Comparison of ENCODE assay signal across 10 cellular contexts in the genomic region with DNA sequence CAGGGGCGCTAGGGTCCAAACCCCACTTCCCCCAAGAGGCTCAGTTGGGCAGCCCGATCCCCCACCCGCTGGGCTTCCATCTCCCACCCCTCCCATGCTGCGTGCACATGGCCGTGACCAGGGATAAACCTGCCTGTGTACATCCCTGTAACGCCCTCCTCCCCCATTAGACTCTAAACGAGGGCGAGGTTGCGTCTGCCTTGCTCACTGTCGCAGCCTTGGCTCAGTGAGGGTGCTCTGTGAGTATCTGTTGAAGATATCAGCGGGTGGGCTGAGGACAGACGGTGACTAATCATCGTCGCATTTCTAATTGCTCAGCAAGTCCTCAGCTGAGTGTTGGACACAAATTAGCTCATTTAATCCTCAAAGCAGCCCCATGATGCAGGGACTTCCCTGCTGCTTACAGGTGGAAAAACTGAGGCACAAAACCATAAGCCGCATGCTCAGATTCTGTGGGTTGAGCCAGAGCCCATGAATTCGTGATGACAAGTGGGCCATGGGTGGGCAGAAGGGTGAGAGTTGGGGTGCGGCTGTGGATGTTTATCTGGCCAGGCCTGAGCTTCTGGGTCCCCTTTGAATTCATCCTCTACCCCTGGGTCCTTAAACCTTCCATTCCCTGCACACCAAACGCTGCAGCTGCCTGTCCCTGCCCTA. TPM values are rescaled to one million over a fixed set of nuclear protein-coding genes. Genes with fewer than 3 reads are reported as not detected.
DNase-seq lines count a peak whose midpoint lies in the region; ATAC-seq, FAIRE-seq and TF ChIP-seq lines count a peak whose summit lies in the region.
"Had no signal": no experiment of that assay in that cellular context is flagged by ENCODE, and none has a peak within 500 bp of the region (broad histone marks: within the 10 kb centered on the region; RNA-seq: fewer than 3 reads in every experiment).

No MANE protein-coding gene starts in this region.

- TF ChIP-seq CTCF in astrocyte (IDR thresholded peaks at IDR 0.05; ENCODE audit: insufficient read depth, low read depth, low read length) (no peak), neural progenitor cell (IDR thresholded peaks at IDR 0.05) (no peak)

- H3K79me2 ChIP-seq in astrocyte (ENCODE audit: insufficient read depth, low read length), result no peaks in the 10 kb centered on the region
- no peaks in the 10 kb centered on the region for H3K79me2 ChIP-seq in neural progenitor cell (ENCODE audit: low read depth)

- FAIRE-seq in H54 (lab: Jason Lieb, UNC) (no peak), astrocyte (lab: Jason Lieb, UNC) (no peak)

- H3K27me3 ChIP-seq in astrocyte (ENCODE audit: insufficient read depth, low read length) (no peaks in the 10 kb centered on the region), neural progenitor cell (no peaks in the 10 kb centered on the region)

- H4K20me1 ChIP-seq in astrocyte (ENCODE audit: insufficient read depth, low read length), result no peaks in the 10 kb centered on the region
- no peaks in the 10 kb centered on the region for H4K20me1 ChIP-seq in neural progenitor cell (ENCODE audit: low read depth)

- H3K27ac ChIP-seq in astrocyte (ENCODE audit: low read depth, low read length), result no peak overlapping the region
- H3K27ac ChIP-seq in neural progenitor cell, result no peak overlapping the region

- H3K9ac ChIP-seq in astrocyte (ENCODE audit: low read length), result no peak overlapping the region
- no peak overlapping the region for H3K9ac ChIP-seq in neural progenitor cell

- peak; percentile 71 for DNase-seq in AG20443 (ENCODE audit: low spot score)
- peak; percentile 51 for DNase-seq in H54 (ENCODE audit: insufficient read length, low spot score)
- DNase-seq in astrocyte (ENCODE audit: low read depth), result peak; percentile 63
- peak; percentile 24 for DNase-seq in neural progenitor cell (ENCODE audit: low spot score)
- DNase-seq in effector CD8-positive, alpha-beta T cell (lab: John Stamatoyannopoulos, UW), result no peak
- no peak for DNase-seq in stimulated activated naive CD4-positive, alpha-beta T cell treated with Interleukin-2 at 50 U/mL for 16 hours (lab: John Stamatoyannopoulos, UW)
- no peak for DNase-seq in iPS-NIHi7 (ENCODE audit: extremely low spot score)
- DNase-seq: NCI-H446 had no signal

- H3K27ac Mint-ChIP-seq in astrocyte (ENCODE audit: unreplicated experiment) (peak overlapping the region; percentile 79), neural progenitor cell (peak overlapping the region; percentile 90)

- no peaks in the 10 kb centered on the region for H3F3A ChIP-seq in neural progenitor cell (ENCODE audit: low read depth)

- H3K36me3 Mint-ChIP-seq in astrocyte (ENCODE audit: low read depth, unreplicated experiment) (no peaks in the 10 kb centered on the region), neural progenitor cell (no peaks in the 10 kb centered on the region)

- peaks cover 7% of the 10 kb centered on the region for H3K27me3 Mint-ChIP-seq in astrocyte (ENCODE audit: low read depth, unreplicated experiment)
- peaks cover 4% of the 10 kb centered on the region for H3K27me3 Mint-ChIP-seq in neural progenitor cell (ENCODE audit: insufficient read depth, low read depth)

- no peak for ATAC-seq in HG03460 (IDR thresholded peaks at IDR 0.05; ENCODE audit: unreplicated experiment)

- H3K4me1 ChIP-seq in astrocyte (ENCODE audit: insufficient read depth, low read length), result peaks cover 14% of the 10 kb centered on the region
- peaks cover 17% of the 10 kb centered on the region for H3K4me1 ChIP-seq in neural progenitor cell
- H3K4me1 ChIP-seq: HAP-1 had no signal

- H3K9me3 ChIP-seq in astrocyte (ENCODE audit: insufficient read depth, low read depth, low read length), result no peaks in the 10 kb centered on the region
- H3K9me3 ChIP-seq in neural progenitor cell (ENCODE audit: low read depth), result no peaks in the 10 kb centered on the region
- H3K9me3 ChIP-seq: HAP-1 had no signal

- H2AFZ ChIP-seq in astrocyte (ENCODE audit: low read depth, low read length) (no peak overlapping the region), neural progenitor cell (replicated peaks) (no peak overlapping the region)

- H3K4me3 Mint-ChIP-seq in astrocyte (ENCODE audit: unreplicated experiment) (no peak overlapping the region), neural progenitor cell (peak overlapping the region; percentile 58)

- peak overlapping the region; percentile 45 for H3K4me2 ChIP-seq in astrocyte (ENCODE audit: low read length)
- peak overlapping the region; percentile 24 for H3K4me2 ChIP-seq in neural progenitor cell

- H3K4me1 Mint-ChIP-seq in astrocyte (ENCODE audit: low read depth, unreplicated experiment) (peaks cover 19% of the 10 kb centered on the region), neural progenitor cell (peaks cover 40% of the 10 kb centered on the region)

- H3K36me3 ChIP-seq in astrocyte (ENCODE audit: insufficient read depth, low read length) (no peaks in the 10 kb centered on the region), neural progenitor cell (no peaks in the 10 kb centered on the region)
- H3K36me3 ChIP-seq: HAP-1 had no signal

- H3K9me3 Mint-ChIP-seq in astrocyte (ENCODE audit: unreplicated experiment) (no peaks in the 10 kb centered on the region), neural progenitor cell (no peaks in the 10 kb centered on the region)

- H3K4me3 ChIP-seq in astrocyte (ENCODE audit: insufficient read depth, low read depth, low read length), result no peak overlapping the region
- H3K4me3 ChIP-seq in neural progenitor cell, result no peak overlapping the region
- H3K4me3 ChIP-seq: HAP-1 had no signal

- TF ChIP-seq POLR2A in H54 (IDR thresholded peaks at IDR 0.05; ENCODE audit: low read depth, low read length), result no peak

RNA-seq across cellular contexts. Expression of gene FBLN2, which starts 26.0 kb away (rescaled TPM):
- 36.6 and 57.3 TPM in 2 replicates for total RNA-seq in astrocyte
- 15.0 and 15.9 TPM in 2 replicates for total RNA-seq in neural progenitor cell (ENCODE audit: low replicate concordance)

Comparison
In these comparisons a context has a peak if more than half of its experiments do, and no peak if none do; other contexts are left out.
1. DNase-seq: peak in AG20443 (single experiment), H54 (single experiment), astrocyte (single experiment) and neural progenitor cell (single experiment); none in effector CD8-positive, alpha-beta T cell (single experiment), stimulated activated naive CD4-positive, alpha-beta T cell treated with Interleukin-2 at 50 U/mL for 16 hours (single experiment) and iPS-NIHi7 (single experiment).